8 cellular contexts compared by ENCODE assay signal in genomic region chr1:77888429-77889239, GRCh38. TPM values are rescaled to one million over a fixed set of nuclear protein-coding genes. Genes with fewer than 3 reads are reported as not detected.
A peak's percentile ranks its signal among the peaks of the same experiment; 100 is the strongest.
DNase-seq lines count a peak whose midpoint lies in the region; ATAC-seq and TF ChIP-seq lines count a peak whose summit lies in the region.

Gene NEXN, plus strand, starts transcription at chr1:77888624. Its CDS starts 27,483 bp downstream, at chr1:77916107.

- H3K36me3 ChIP-seq in kidney epithelial cell (ENCODE audit: control insufficient read depth, insufficient read depth, low read length) = no peaks in the 10 kb centered on the region
- H3K36me3 ChIP-seq in smooth muscle cell (ENCODE audit: low read depth) = no peaks in the 10 kb centered on the region

- H3K27ac ChIP-seq in smooth muscle cell (ENCODE audit: low read depth) = peak within 1 kb of the TSS; percentile 96

- H3K27ac Mint-ChIP-seq in T-helper 1 cell treated with Interleukin-12 subunit alpha and Interleukin-12 subunit beta and Interleukin-4 antibody, amounts not matched to agents 30 μg/mL and 1 μg/mL, for 36 hours = no peak within 1 kb of the TSS

- H4K20me1 ChIP-seq in smooth muscle cell (ENCODE audit: low read depth) = peaks cover 11% of the 10 kb centered on the region

- peak within 1 kb of the TSS; percentile 18 for H2AFZ ChIP-seq in smooth muscle cell (ENCODE audit: low read depth)

- H3K4me3 ChIP-seq in kidney epithelial cell (ENCODE audit: low read depth, low read length) (peak within 1 kb of the TSS; percentile 94), smooth muscle cell (peak within 1 kb of the TSS; percentile 90)

- H3K79me2 ChIP-seq in smooth muscle cell (ENCODE audit: low read depth) = peaks cover 39% of the 10 kb centered on the region

- H3K4me1 Mint-ChIP-seq in T-helper 1 cell treated with Interleukin-12 subunit alpha and Interleukin-12 subunit beta and Interleukin-4 antibody, amounts not matched to agents 30 μg/mL and 1 μg/mL, for 36 hours (ENCODE audit: low read depth) = peaks cover 3% of the 10 kb centered on the region

- no peaks in the 10 kb centered on the region for H3K9me3 Mint-ChIP-seq in T-helper 1 cell treated with Interleukin-12 subunit alpha and Interleukin-12 subunit beta and Interleukin-4 antibody, amounts not matched to agents 30 μg/mL and 1 μg/mL, for 36 hours

- peak; percentile 68 for DNase-seq in ACHN
- DNase-seq in dedifferentiated amniotic fluid mesenchymal stem cell (ENCODE audit: extremely low spot score) = peak; percentile 65
- no peak for DNase-seq in kidney epithelial cell (ENCODE audit: low read depth)
- peak; percentile 63 for DNase-seq in smooth muscle cell (lab: John Stamatoyannopoulos, UW; ENCODE audit: unreplicated experiment)
- no peak for DNase-seq in SKM-1 treated with dmso at 0.1 percent for 144 hours (lab: John Stamatoyannopoulos, UW; ENCODE audit: unreplicated experiment)

- peak within 1 kb of the TSS; percentile 98 for H3K4me2 ChIP-seq in smooth muscle cell

- H3F3A ChIP-seq in smooth muscle cell (ENCODE audit: low read depth) = peaks cover 3% of the 10 kb centered on the region

- H3K27me3 Mint-ChIP-seq in T-helper 1 cell treated with Interleukin-12 subunit alpha and Interleukin-12 subunit beta and Interleukin-4 antibody, amounts not matched to agents 30 μg/mL and 1 μg/mL, for 36 hours (ENCODE audit: low read depth) = peaks cover 43% of the 10 kb centered on the region

- H3K9me3 ChIP-seq in smooth muscle cell (replicated peaks; ENCODE audit: low read depth) = no peaks in the 10 kb centered on the region

- no peaks in the 10 kb centered on the region for H3K27me3 ChIP-seq in kidney epithelial cell (ENCODE audit: control insufficient read depth, insufficient read depth, low read length)
- no peaks in the 10 kb centered on the region for H3K27me3 ChIP-seq in smooth muscle cell (ENCODE audit: low read depth)

- peaks cover 16% of the 10 kb centered on the region for H3K4me1 ChIP-seq in smooth muscle cell (ENCODE audit: low read depth)

- ATAC-seq in GM18502 (IDR thresholded peaks at IDR 0.05; ENCODE audit: poor library complexity, unreplicated experiment) = peak; percentile 76
- ATAC-seq in HG03354 (IDR thresholded peaks at IDR 0.05; ENCODE audit: poor library complexity, severe bottlenecking, unreplicated experiment) = peak; percentile 80

- in situ Hi-C loops in ACHN (cut with HindIII; ENCODE audit: low pct_ligation_motif_present, low pct_unique_long_range_greater_than_20kb, low sequenced_read_pairs) = no loop called here

- TF ChIP-seq CTCF in kidney epithelial cell (IDR thresholded peaks at IDR 0.05; ENCODE audit: insufficient read depth, low read length, poor library complexity, severe bottlenecking) = no peak
- no peak for TF ChIP-seq CTCF in smooth muscle cell (IDR thresholded peaks at IDR 0.05; ENCODE audit: borderline replicate concordance, insufficient read depth, poor library complexity, severe bottlenecking)

- H3K36me3 Mint-ChIP-seq in T-helper 1 cell treated with Interleukin-12 subunit alpha and Interleukin-12 subunit beta and Interleukin-4 antibody, amounts not matched to agents 30 μg/mL and 1 μg/mL, for 36 hours (ENCODE audit: low read depth) = peaks cover 3% of the 10 kb centered on the region

- H3K4me3 Mint-ChIP-seq in T-helper 1 cell treated with Interleukin-12 subunit alpha and Interleukin-12 subunit beta and Interleukin-4 antibody, amounts not matched to agents 30 μg/mL and 1 μg/mL, for 36 hours = peak within 1 kb of the TSS; percentile 37

- under 1% methylated on average over 54 of the region's 62 CpGs for WGBS in smooth muscle cell (ENCODE audit: low lambda C conversion rate)

- H3K9ac ChIP-seq in smooth muscle cell (ENCODE audit: low read depth) = peak within 1 kb of the TSS; percentile 95

RNA-seq across cellular contexts. Expression of gene NEXN, which starts in this region (rescaled TPM):
- total RNA-seq in kidney epithelial cell (4.6 and 6.6 TPM in 2 replicates), smooth muscle cell (12.5 and 16.8 TPM in 2 replicates)
- polyA plus RNA-seq in smooth muscle cell = 20.2 and 28.6 TPM in 2 replicates

Comparison
In these comparisons a context has a peak if more than half of its experiments do, and no peak if none do; other contexts are left out.
1. DNase-seq: peak in ACHN (single experiment), dedifferentiated amniotic fluid mesenchymal stem cell (single experiment) and smooth muscle cell (single experiment); none in kidney epithelial cell (single experiment) and SKM-1 treated with dmso at 0.1 percent for 144 hours (single experiment).